ENCODE assay signal across 15 cellular contexts in genomic region chr1:38222906-38223305, GRCh38.
DNase-seq lines count a peak whose midpoint lies in the region; ATAC-seq and TF ChIP-seq lines count a peak whose summit lies in the region.
"Had no signal": no experiment of that assay in that cellular context is flagged by ENCODE, and none has a peak within 500 bp of the region (broad histone marks: within the 10 kb centered on the region; RNA-seq: fewer than 3 reads in every experiment).

No MANE protein-coding gene starts in this region.

- H3K4me3 ChIP-seq in SJSA1 (no peak overlapping the region), smooth muscle cell (no peak overlapping the region), endodermal cell (ENCODE audit: low read length) (no peak overlapping the region)
- H3K4me3 ChIP-seq: BLaER1, GM12878, GM23248 had no signal

- H4K20me1 ChIP-seq in smooth muscle cell (ENCODE audit: low read depth): no peaks in the 10 kb centered on the region
- H4K20me1 ChIP-seq: BLaER1 had no signal

- H3K27me3 Mint-ChIP-seq in endodermal cell (ENCODE audit: insufficient read depth): peaks cover 17% of the 10 kb centered on the region

- H3K9ac ChIP-seq in smooth muscle cell (ENCODE audit: low read depth) (no peak overlapping the region), endodermal cell (ENCODE audit: extremely low read depth, low read length, poor library complexity, severe bottlenecking) (no peak overlapping the region)
- H3K9ac ChIP-seq: BLaER1, GM23248 had no signal

- H3K9me3 Mint-ChIP-seq in endodermal cell: no peaks in the 10 kb centered on the region

- H2AFZ ChIP-seq in smooth muscle cell (ENCODE audit: low read depth): no peak overlapping the region
- H2AFZ ChIP-seq: GM23248 had no signal

- ATAC-seq in left lobe of liver: no peak
- no peak for ATAC-seq in HG03045 (IDR thresholded peaks at IDR 0.05; ENCODE audit: unreplicated experiment)
- ATAC-seq: GM12878, HCT116 had no signal

- H3K4me2 ChIP-seq in smooth muscle cell: peak overlapping the region; percentile 3
- H3K4me2 ChIP-seq: BLaER1 had no signal

- TF ChIP-seq CTCF in smooth muscle cell (IDR thresholded peaks at IDR 0.05; ENCODE audit: borderline replicate concordance, insufficient read depth, poor library complexity, severe bottlenecking) (no peak), endodermal cell (conservative IDR thresholded peaks at IDR 0.05) (no peak)

- peaks cover 30% of the 10 kb centered on the region for H3K4me1 ChIP-seq in SJSA1 (replicated peaks)
- H3K4me1 ChIP-seq in smooth muscle cell (ENCODE audit: low read depth): peaks cover 12% of the 10 kb centered on the region
- no peaks in the 10 kb centered on the region for H3K4me1 ChIP-seq in endodermal cell (ENCODE audit: control insufficient read depth, insufficient read depth, low read length)
- H3K4me1 ChIP-seq: BLaER1 had no signal

- no peaks in the 10 kb centered on the region for H3K79me2 ChIP-seq in smooth muscle cell (ENCODE audit: low read depth)

- H3K27me3 ChIP-seq in SJSA1 (replicated peaks) (no peaks in the 10 kb centered on the region), smooth muscle cell (ENCODE audit: low read depth) (no peaks in the 10 kb centered on the region), endodermal cell (ENCODE audit: control insufficient read depth, insufficient read depth, low read length, poor library complexity, severe bottlenecking) (peaks cover 23% of the 10 kb centered on the region)
- H3K27me3 ChIP-seq: BLaER1 had no signal

- H3K4me3 Mint-ChIP-seq in endodermal cell: no peak overlapping the region

- H3K36me3 ChIP-seq in SJSA1: no peaks in the 10 kb centered on the region
- no peaks in the 10 kb centered on the region for H3K36me3 ChIP-seq in smooth muscle cell (ENCODE audit: low read depth)
- no peaks in the 10 kb centered on the region for H3K36me3 ChIP-seq in endodermal cell (ENCODE audit: control insufficient read depth, insufficient read depth, low read length)
- H3K36me3 ChIP-seq: BLaER1 had no signal

- no peaks in the 10 kb centered on the region for H3F3A ChIP-seq in smooth muscle cell (ENCODE audit: low read depth)

- H3K36me3 Mint-ChIP-seq in endodermal cell (ENCODE audit: low read depth): no peaks in the 10 kb centered on the region

- H3K27ac ChIP-seq in SJSA1 (peak overlapping the region; percentile 12; the same call in 1 of the 2 replicates), smooth muscle cell (ENCODE audit: low read depth) (no peak overlapping the region), endodermal cell (ENCODE audit: low read depth, low read length) (no peak overlapping the region)
- H3K27ac ChIP-seq: BLaER1, GM23248 had no signal

- H3K9me3 ChIP-seq in SJSA1 (replicated peaks) (no peaks in the 10 kb centered on the region), smooth muscle cell (replicated peaks; ENCODE audit: low read depth) (no peaks in the 10 kb centered on the region), endodermal cell (ENCODE audit: control insufficient read depth, low read length) (no peaks in the 10 kb centered on the region)
- H3K9me3 ChIP-seq: BLaER1 had no signal

- no peak overlapping the region for H3K27ac Mint-ChIP-seq in endodermal cell

- 25% methylated on average over 2 of the region's 2 CpGs for WGBS in smooth muscle cell (ENCODE audit: low lambda C conversion rate)
- WGBS in endodermal cell (ENCODE audit: insufficient coverage in 1 of 2, insufficient read length in 1 of 2), 2 experiments: 84 to 89% methylated on average over 2 of the region's 2 CpGs

- DNase-seq in EH (ENCODE audit: low read depth): peak; percentile 22
- no peak for DNase-seq in SJSA1 (ENCODE audit: low read depth in 1 of 2, low spot score in 2 of 2)
- DNase-seq in dedifferentiated amniotic fluid mesenchymal stem cell (ENCODE audit: extremely low spot score): peak; percentile 38
- no peak for DNase-seq in smooth muscle cell (lab: John Stamatoyannopoulos, UW; ENCODE audit: unreplicated experiment)
- no peak for DNase-seq in left lobe of liver (ENCODE audit: low spot score)
- DNase-seq in endodermal cell: no peak
- DNase-seq: AML-193, Calu3, DMS 273 treated with DMSO at 0.1 percent for 48 hours, GM23248, IMR-90 had no signal

- H3K4me1 Mint-ChIP-seq in endodermal cell: peaks cover 21% of the 10 kb centered on the region

Comparison
In these comparisons a context has a peak if more than half of its experiments do, and no peak if none do; other contexts are left out.
1. DNase-seq: peak in EH (single experiment) and dedifferentiated amniotic fluid mesenchymal stem cell (single experiment); none in SJSA1 (0 of 2), smooth muscle cell (single experiment), left lobe of liver (single experiment) and endodermal cell (single experiment).